ENCODE assay signal across 1 cellular context in the genomic region with DNA sequence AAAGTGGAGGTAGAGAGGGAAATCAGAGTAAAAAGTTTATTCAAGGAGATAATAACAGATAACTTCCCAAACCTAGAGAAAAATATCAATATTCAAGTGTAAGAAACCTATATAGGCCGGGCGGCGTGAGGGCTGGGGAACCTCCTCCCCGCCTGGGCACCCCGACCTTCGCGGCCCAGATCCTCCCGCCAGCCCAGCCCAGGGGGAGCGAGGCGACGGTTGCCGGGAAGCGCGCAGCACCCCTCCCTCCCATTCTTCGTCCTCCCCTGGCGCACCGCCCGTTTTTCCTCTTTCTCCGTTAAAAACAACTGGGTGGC.
TF ChIP-seq lines count a peak whose summit lies in the region.

No MANE protein-coding gene starts in this region.

TF ChIP-seq in HepG2, 621 proteins besides CTCF, POLR2A, EP300 and RAD21 (continued from another document):
- TF ChIP-seq, protein P1, sequence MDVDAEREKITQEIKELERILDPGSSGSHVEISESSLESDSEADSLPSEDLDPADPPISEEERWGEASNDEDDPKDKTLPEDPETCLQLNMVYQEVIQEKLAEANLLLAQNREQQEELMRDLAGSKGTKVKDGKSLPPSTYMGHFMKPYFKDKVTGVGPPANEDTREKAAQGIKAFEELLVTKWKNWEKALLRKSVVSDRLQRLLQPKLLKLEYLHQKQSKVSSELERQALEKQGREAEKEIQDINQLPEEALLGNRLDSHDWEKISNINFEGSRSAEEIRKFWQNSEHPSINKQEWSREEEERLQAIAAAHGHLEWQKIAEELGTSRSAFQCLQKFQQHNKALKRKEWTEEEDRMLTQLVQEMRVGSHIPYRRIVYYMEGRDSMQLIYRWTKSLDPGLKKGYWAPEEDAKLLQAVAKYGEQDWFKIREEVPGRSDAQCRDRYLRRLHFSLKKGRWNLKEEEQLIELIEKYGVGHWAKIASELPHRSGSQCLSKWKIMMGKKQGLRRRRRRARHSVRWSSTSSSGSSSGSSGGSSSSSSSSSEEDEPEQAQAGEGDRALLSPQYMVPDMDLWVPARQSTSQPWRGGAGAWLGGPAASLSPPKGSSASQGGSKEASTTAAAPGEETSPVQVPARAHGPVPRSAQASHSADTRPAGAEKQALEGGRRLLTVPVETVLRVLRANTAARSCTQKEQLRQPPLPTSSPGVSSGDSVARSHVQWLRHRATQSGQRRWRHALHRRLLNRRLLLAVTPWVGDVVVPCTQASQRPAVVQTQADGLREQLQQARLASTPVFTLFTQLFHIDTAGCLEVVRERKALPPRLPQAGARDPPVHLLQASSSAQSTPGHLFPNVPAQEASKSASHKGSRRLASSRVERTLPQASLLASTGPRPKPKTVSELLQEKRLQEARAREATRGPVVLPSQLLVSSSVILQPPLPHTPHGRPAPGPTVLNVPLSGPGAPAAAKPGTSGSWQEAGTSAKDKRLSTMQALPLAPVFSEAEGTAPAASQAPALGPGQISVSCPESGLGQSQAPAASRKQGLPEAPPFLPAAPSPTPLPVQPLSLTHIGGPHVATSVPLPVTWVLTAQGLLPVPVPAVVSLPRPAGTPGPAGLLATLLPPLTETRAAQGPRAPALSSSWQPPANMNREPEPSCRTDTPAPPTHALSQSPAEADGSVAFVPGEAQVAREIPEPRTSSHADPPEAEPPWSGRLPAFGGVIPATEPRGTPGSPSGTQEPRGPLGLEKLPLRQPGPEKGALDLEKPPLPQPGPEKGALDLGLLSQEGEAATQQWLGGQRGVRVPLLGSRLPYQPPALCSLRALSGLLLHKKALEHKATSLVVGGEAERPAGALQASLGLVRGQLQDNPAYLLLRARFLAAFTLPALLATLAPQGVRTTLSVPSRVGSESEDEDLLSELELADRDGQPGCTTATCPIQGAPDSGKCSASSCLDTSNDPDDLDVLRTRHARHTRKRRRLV (CRISPR knock-in tag; IDR thresholded peaks at IDR 0.05): no peak
